Comparison of ENCODE assay signal across 27 cellular contexts in the genomic region with DNA sequence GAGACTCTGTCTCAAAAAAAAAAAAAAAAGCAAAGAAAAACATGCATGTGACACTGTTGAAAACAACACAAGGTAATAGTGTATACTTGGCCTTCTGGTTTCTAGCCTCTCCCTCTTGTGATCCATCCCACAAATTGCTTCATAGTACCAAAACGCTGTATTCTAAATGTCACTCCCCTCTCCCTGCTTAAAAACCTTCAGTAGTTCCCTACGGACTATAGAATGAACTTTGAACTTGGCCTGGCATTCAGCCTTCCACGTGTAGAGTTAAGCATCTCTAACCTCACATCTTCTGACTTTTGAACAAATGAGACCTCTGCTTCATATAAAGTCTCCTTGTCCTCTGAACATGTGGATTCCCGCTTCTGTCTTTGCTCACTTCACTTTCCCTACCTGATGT.
"Had no signal": no experiment of that assay in that cellular context is flagged by ENCODE, and none has a peak within 500 bp of the region (broad histone marks: within the 10 kb centered on the region; RNA-seq: fewer than 3 reads in every experiment).

No MANE protein-coding gene starts in this region.

- ATAC-seq: effector memory CD8-positive, alpha-beta T cell; left ventricle myocardium superior; mucosa of descending colon; natural killer cell treated with Interleukin-12 subunit alpha and Interleukin-12 subunit beta and Interleukin-15 and Interleukin-18, amount 100 ng/mL, for 72 hours; right cardiac atrium; stimulated activated effector memory CD8-positive, alpha-beta T cell treated with anti-CD3 and anti-CD28 coated beads, Interleukin-12 subunit alpha, Interleukin-12 subunit beta, amount 100 ng/mL, for 72 hours; stimulated activated naive CD8-positive, alpha-beta T cell treated with anti-CD3 and anti-CD28 coated beads, Interleukin-15, Interleukin-2, amounts not matched to agents 100 U/mL and 50 U/mL, for 24 hours had no signal

- DNase-seq: effector memory CD8-positive, alpha-beta T cell; hypothalamus; immature natural killer cell; left ventricle myocardium superior; mucosa of descending colon; naive B cell; right cardiac atrium; sigmoid colon; stimulated activated CD4-positive, alpha-beta T cell treated with anti-CD3 and anti-CD28 coated beads, Interleukin-2, amount 100 ng/mL, for 24 hours; stimulated activated CD4-positive, alpha-beta T cell treated with anti-CD3 and anti-CD28 coated beads, Interleukin-4, amount 100 ng/mL, for 24 hours; stimulated activated naive CD8-positive, alpha-beta T cell treated with anti-CD3 and anti-CD28 coated beads, Interleukin-15, Interleukin-2, amounts not matched to agents 100 U/mL and 50 U/mL, for 24 hours; substantia nigra; testis; tibial artery had no signal

- FAIRE-seq: endometrium, frontal cortex, keratinocyte had no signal

- H3K27me3 Mint-ChIP-seq: effector memory CD8-positive, alpha-beta T cell; memory B cell; naive B cell; natural killer cell treated with Interleukin-12 subunit alpha and Interleukin-12 subunit beta and Interleukin-15 and Interleukin-18, amount 100 ng/mL, for 72 hours; type B pancreatic cell had no signal

- H3K9me3 ChIP-seq: mucosa of descending colon, neutrophil, prostate gland, sigmoid colon, testis, tibial artery had no signal

- H3K4me1 ChIP-seq: prostate gland had no signal

- H3K36me3 ChIP-seq: prostate gland had no signal

- H3K27ac Mint-ChIP-seq: memory B cell; mesothelial cell of epicardium; stimulated activated effector memory CD8-positive, alpha-beta T cell treated with anti-CD3 and anti-CD28 coated beads, Interleukin-12 subunit alpha, Interleukin-12 subunit beta, amount 100 ng/mL, for 72 hours; type B pancreatic cell had no signal

- H3K9me3 Mint-ChIP-seq: effector memory CD8-positive, alpha-beta T cell; immature natural killer cell; memory B cell; mesothelial cell of epicardium; naive B cell; natural killer cell treated with Interleukin-12 subunit alpha and Interleukin-12 subunit beta and Interleukin-15 and Interleukin-18, amount 100 ng/mL, for 72 hours; neural crest cell; stimulated activated effector memory CD8-positive, alpha-beta T cell treated with anti-CD3 and anti-CD28 coated beads, Interleukin-12 subunit alpha, Interleukin-12 subunit beta, amount 100 ng/mL, for 72 hours; type B pancreatic cell had no signal

- H3K4me3 ChIP-seq: coronary artery, lung, mucosa of descending colon, prostate gland, sigmoid colon, testis, tibial artery had no signal

- H3K4me3 Mint-ChIP-seq: effector memory CD8-positive, alpha-beta T cell; immature natural killer cell; memory B cell; mesothelial cell of epicardium; naive B cell; natural killer cell treated with Interleukin-12 subunit alpha and Interleukin-12 subunit beta and Interleukin-15 and Interleukin-18, amount 100 ng/mL, for 72 hours; neural crest cell; stimulated activated effector memory CD8-positive, alpha-beta T cell treated with anti-CD3 and anti-CD28 coated beads, Interleukin-12 subunit alpha, Interleukin-12 subunit beta, amount 100 ng/mL, for 72 hours; type B pancreatic cell had no signal

- H3K27ac ChIP-seq: coronary artery, neutrophil, prostate gland, sigmoid colon, testis, tibial artery had no signal

- H3K27me3 ChIP-seq: neutrophil, sigmoid colon, testis, tibial artery had no signal
